9 cellular contexts compared by ENCODE assay signal in the genomic region with DNA sequence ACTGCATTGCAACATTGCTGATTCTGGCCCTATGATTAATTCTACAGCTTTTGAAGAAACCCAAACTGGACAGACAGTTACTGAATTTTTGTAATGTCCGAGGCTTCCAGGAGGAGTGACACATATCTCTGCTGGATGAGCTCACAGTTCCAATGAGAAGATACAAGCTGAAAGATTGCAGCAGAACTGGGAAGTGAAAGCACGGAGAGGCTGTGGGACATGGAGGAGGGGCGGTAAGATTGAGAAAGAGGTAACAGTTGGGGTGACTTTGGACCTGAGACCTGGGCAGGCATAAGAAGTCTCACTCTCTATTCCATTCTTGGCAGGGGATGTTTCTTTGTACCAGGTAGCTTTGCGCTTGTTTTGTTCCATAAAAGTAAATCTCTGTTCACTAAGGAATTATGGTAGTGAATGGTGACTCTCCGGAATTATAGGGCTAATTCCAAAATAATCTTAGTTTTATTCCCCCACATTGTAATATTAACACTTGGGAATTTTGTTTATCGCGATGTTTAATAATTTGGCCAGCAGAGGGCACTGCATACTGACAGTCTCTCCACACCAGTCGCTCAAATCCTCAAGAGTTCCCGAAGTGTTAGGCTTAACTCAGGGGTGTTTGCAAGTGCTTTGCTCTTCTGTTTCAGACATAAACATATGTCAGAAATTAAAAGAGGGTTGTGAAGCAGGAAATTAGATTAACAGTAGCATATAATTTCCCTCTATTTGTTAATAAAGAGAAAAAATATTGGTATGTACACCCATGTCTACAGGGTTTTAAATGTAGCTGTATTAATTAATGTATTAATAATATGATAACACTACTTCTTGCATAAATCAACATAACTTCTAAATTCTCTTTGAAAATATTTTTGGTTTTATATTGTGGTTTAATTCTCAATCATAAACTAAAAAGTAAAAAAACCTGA.
DNase-seq lines count a peak whose midpoint lies in the region; ATAC-seq and TF ChIP-seq lines count a peak whose summit lies in the region.
"Had no signal": no experiment of that assay in that cellular context is flagged by ENCODE, and none has a peak within 500 bp of the region (broad histone marks: within the 10 kb centered on the region; RNA-seq: fewer than 3 reads in every experiment).

No MANE protein-coding gene starts in this region.

- H3K9me3 Mint-ChIP-seq in glutamatergic neuron (ENCODE audit: unreplicated experiment): no peaks in the 10 kb centered on the region

- DNase-seq in BJ (ENCODE audit: low read depth) (no peak), NCI-H774 (lab: John Stamatoyannopoulos, UW) (peak; percentile 37), glutamatergic neuron (no peak), renal cortical epithelial cell (ENCODE audit: low read depth) (peak; percentile 60), ecto neural progenitor cell (ENCODE audit: low spot score) (no peak)
- DNase-seq in activated T-cell treated with anti-CD3 and anti-CD28 coated beads, Interleukin-2, amount 50 U/mL, for 48 hours: peak; percentile 21 to 25

- H3K36me3 Mint-ChIP-seq in glutamatergic neuron (ENCODE audit: unreplicated experiment): no peaks in the 10 kb centered on the region

- peak; percentile 62 for TF ChIP-seq CTCF in BJ (IDR thresholded peaks at IDR 0.05; ENCODE audit: insufficient read depth, low read depth, low read length)
- peak; percentile 86 for TF ChIP-seq CTCF in glutamatergic neuron (IDR thresholded peaks at IDR 0.05; ENCODE audit: partially characterized antibody, unreplicated experiment)

- no peak overlapping the region for H3K4me3 Mint-ChIP-seq in glutamatergic neuron (ENCODE audit: unreplicated experiment)

- H3K27ac Mint-ChIP-seq in glutamatergic neuron (ENCODE audit: unreplicated experiment): no peak overlapping the region

- peaks cover 4% of the 10 kb centered on the region for H3K4me1 Mint-ChIP-seq in glutamatergic neuron (ENCODE audit: low read depth, unreplicated experiment)

- H3K4me3 ChIP-seq in BJ (ENCODE audit: low read depth, low read length): peak overlapping the region; percentile 16; the same call in 1 of the 2 replicates
- H3K4me3 ChIP-seq: SK-N-MC had no signal

- H3K36me3 ChIP-seq in BJ (ENCODE audit: control insufficient read depth, insufficient read depth, low read length): no peaks in the 10 kb centered on the region

- CTCF ChIA-PET in BJ (lab: Yijun Ruan, JAX): interaction anchor here (0.6 to 3.6 kb wide), 20 partner anchors 10 to 905 kb away, joined by 3 to 53 read pairs (median 4); no protein-coding TSS in a partner anchor

- ATAC-seq in GM18498 (IDR thresholded peaks at IDR 0.05; ENCODE audit: unreplicated experiment) (peak; percentile 66), HG03442 (IDR thresholded peaks at IDR 0.05; ENCODE audit: unreplicated experiment) (peak; percentile 49)

- H3K27me3 Mint-ChIP-seq in glutamatergic neuron (ENCODE audit: unreplicated experiment): peaks cover 1% of the 10 kb centered on the region

- H3K27me3 ChIP-seq in BJ (ENCODE audit: control insufficient read depth, insufficient read depth, low read length): peaks cover 3% of the 10 kb centered on the region; the same call in 1 of the 2 replicates

- POLR2A ChIA-PET in BJ (lab: Charles Lee): no interaction called here

Comparison
In these comparisons a context has a peak if more than half of its experiments do, and no peak if none do; other contexts are left out.
1. DNase-seq: peak in NCI-H774 (single experiment), activated T-cell treated with anti-CD3 and anti-CD28 coated beads, Interleukin-2, amount 50 U/mL, for 48 hours (2 of 2) and renal cortical epithelial cell (single experiment); none in BJ (single experiment), glutamatergic neuron (single experiment) and ecto neural progenitor cell (single experiment).